9 cellular contexts compared by ENCODE assay signal in genomic region chr16:1929578-1930337, GRCh38. TPM values are rescaled to one million over a fixed set of nuclear protein-coding genes. Genes with fewer than 3 reads are reported as not detected.
DNase-seq lines count a peak whose midpoint lies in the region; ATAC-seq lines count a peak whose summit lies in the region.
"Had no signal": no experiment of that assay in that cellular context is flagged by ENCODE, and none has a peak within 500 bp of the region (broad histone marks: within the 10 kb centered on the region; RNA-seq: fewer than 3 reads in every experiment).

No MANE protein-coding gene starts in this region.

- peak overlapping the region; percentile 48 to 70 (median 59) for H3K4me3 ChIP-seq in BLaER1 treated with 17β-estradiol and CSF1 and Interleukin-3, amounts not matched to agents 10 nM and 100 nM
- H3K4me3 ChIP-seq in ectodermal cell (ENCODE audit: insufficient read depth, low read depth, low read length): peak overlapping the region; percentile 35

- peaks cover under 1 to 8% (median 3%) of the 10 kb centered on the region in 11 experiments; a peak in 14 of 22 replicates for H3K27me3 ChIP-seq in BLaER1 treated with 17β-estradiol and CSF1 and Interleukin-3, amounts not matched to agents 10 nM and 100 nM
- peaks cover 15% of the 10 kb centered on the region for H3K27me3 ChIP-seq in ectodermal cell (ENCODE audit: control insufficient read depth, insufficient read depth, low read length, poor library complexity, severe bottlenecking)

- ATAC-seq in GM19324 (IDR thresholded peaks at IDR 0.05; ENCODE audit: low FRiP score, unreplicated experiment): peak; percentile 90
- ATAC-seq in HG03442 (IDR thresholded peaks at IDR 0.05; ENCODE audit: unreplicated experiment): peak; percentile 83

- peak overlapping the region; percentile 37 to 71 (median 54); a peak in 18 of 22 replicates for H3K27ac ChIP-seq in BLaER1 treated with 17β-estradiol and CSF1 and Interleukin-3, amounts not matched to agents 10 nM and 100 nM
- H3K27ac ChIP-seq in ectodermal cell (ENCODE audit: insufficient read depth, low read depth, low read length, poor library complexity, severe bottlenecking): no peak overlapping the region

- DNase-seq in NCI-H748 (lab: John Stamatoyannopoulos, UW; ENCODE audit: unreplicated experiment) (peak; percentile 79), medulla oblongata (ENCODE audit: extremely low spot score) (peak; percentile 86)
- DNase-seq in activated CD4-positive, alpha-beta memory T cell treated with anti-CD3 and anti-CD28 coated beads for 36 hours: peak; percentile 93
- DNase-seq in stimulated activated CD4-positive, alpha-beta T cell treated with anti-CD3 and anti-CD28 coated beads, TNF-alpha, amount 100 ng/mL, for 24 hours (ENCODE audit: low read depth in 3 of 3): peak; percentile 82 to 91 (median 88)

- H3K4me1 ChIP-seq in BLaER1 treated with 17β-estradiol and CSF1 and Interleukin-3, amounts not matched to agents 10 nM and 100 nM: peaks cover 0 to 16% (median 5%) of the 10 kb centered on the region in 10 experiments; a peak in 9 of 20 replicates
- H3K4me1 ChIP-seq in ectodermal cell (ENCODE audit: control insufficient read depth, insufficient read depth, low read length): no peaks in the 10 kb centered on the region

- H3K36me3 Mint-ChIP-seq in activated CD4-positive, alpha-beta memory T cell treated with anti-CD3 and anti-CD28 coated beads for 36 hours: no peaks in the 10 kb centered on the region

- 16 to 17% methylated on average over 70 of the region's 70 CpGs for WGBS in ectodermal cell, 2 experiments

- H3K4me2 ChIP-seq in BLaER1 treated with 17β-estradiol and CSF1 and Interleukin-3, amounts not matched to agents 10 nM and 100 nM: peak overlapping the region; percentile 64 to 90 (median 74)

- peaks cover 2% of the 10 kb centered on the region for H3K4me1 Mint-ChIP-seq in activated CD4-positive, alpha-beta memory T cell treated with anti-CD3 and anti-CD28 coated beads for 36 hours (ENCODE audit: low read depth)

- H3K9ac ChIP-seq in BLaER1 treated with 17β-estradiol and CSF1 and Interleukin-3, amounts not matched to agents 10 nM and 100 nM: peak overlapping the region; percentile 61 to 80 (median 77)

- no peaks in the 10 kb centered on the region for H3K9me3 ChIP-seq in BLaER1 treated with 17β-estradiol and CSF1 and Interleukin-3, amounts not matched to agents 10 nM and 100 nM (replicated peaks in 1 of 11)
- H3K9me3 ChIP-seq in ectodermal cell (ENCODE audit: control insufficient read depth, low read length): no peaks in the 10 kb centered on the region

- H4K20me1 ChIP-seq in BLaER1 treated with 17β-estradiol and CSF1 and Interleukin-3, amounts not matched to agents 10 nM and 100 nM: peaks cover 0 to 4% (median 0%) of the 10 kb centered on the region in 11 experiments; a peak in 2 of 22 replicates

- H3K27me3 Mint-ChIP-seq in activated CD4-positive, alpha-beta memory T cell treated with anti-CD3 and anti-CD28 coated beads for 36 hours: no peaks in the 10 kb centered on the region

- intact Hi-C loops in activated CD4-positive, alpha-beta memory T cell treated with anti-CD3 and anti-CD28 coated beads for 36 hours (cut with micrococcal nuclease): loop anchor here (2.0 kb wide), 1 partner anchor 65 kb away; no protein-coding TSS in a partner anchor

- CTCF ChIA-PET in activated CD4-positive, alpha-beta memory T cell treated with anti-CD3 and anti-CD28 coated beads for 36 hours (lab: Charles Lee): interaction anchor here (0.7 to 3.1 kb wide), 11 partner anchors 9 to 224 kb away, joined by 3 to 23 read pairs (median 5); partner anchors contain the start of genes EME2, MAPK8IP3, MRPS34 and MSRB1

- H3K9me3 Mint-ChIP-seq in activated CD4-positive, alpha-beta memory T cell treated with anti-CD3 and anti-CD28 coated beads for 36 hours: no peaks in the 10 kb centered on the region
- H3K9me3 Mint-ChIP-seq: T-helper 1 cell treated with Interleukin-12 subunit alpha and Interleukin-12 subunit beta and Interleukin-4 antibody, amounts not matched to agents 30 μg/mL and 1 μg/mL, for 36 hours had no signal

- POLR2A ChIA-PET in activated CD4-positive, alpha-beta memory T cell treated with anti-CD3 and anti-CD28 coated beads for 36 hours (lab: Charles Lee): interaction anchor here (1.1 kb wide), 1 partner anchor 31 kb away, joined by 7 read pairs; no protein-coding TSS in a partner anchor

- no peak overlapping the region for H3K27ac Mint-ChIP-seq in activated CD4-positive, alpha-beta memory T cell treated with anti-CD3 and anti-CD28 coated beads for 36 hours

- H3K36me3 ChIP-seq in BLaER1 treated with 17β-estradiol and CSF1 and Interleukin-3, amounts not matched to agents 10 nM and 100 nM: no peaks in the 10 kb centered on the region
- H3K36me3 ChIP-seq in ectodermal cell (ENCODE audit: control insufficient read depth, insufficient read depth, low read length): no peaks in the 10 kb centered on the region

- peak overlapping the region; percentile 60 for H3K4me3 Mint-ChIP-seq in activated CD4-positive, alpha-beta memory T cell treated with anti-CD3 and anti-CD28 coated beads for 36 hours

RNA-seq across cellular contexts. Expression of gene HS3ST6, which starts 11.5 kb away (rescaled TPM):
- not detected for total RNA-seq in activated CD4-positive, alpha-beta memory T cell treated with anti-CD3 and anti-CD28 coated beads for 36 hours
- 0.65 TPM for polyA plus RNA-seq in ectodermal cell (2013, experiment 1 of 4)
- 0.85 TPM for polyA plus RNA-seq in ectodermal cell (2013, experiment 2 of 4)
- 0.59 TPM for polyA plus RNA-seq in ectodermal cell (2013, experiment 3 of 4)
- polyA plus RNA-seq in ectodermal cell (2013, experiment 4 of 4): 0.53 TPM

RNA-seq across cellular contexts. Expression of gene MSRB1, which starts 13.2 kb away (rescaled TPM):
- total RNA-seq in activated CD4-positive, alpha-beta memory T cell treated with anti-CD3 and anti-CD28 coated beads for 36 hours: 10 to 100 TPM; 20.7 to 23.6 TPM
- polyA plus RNA-seq in ectodermal cell (2013, experiment 1 of 4): 23.8 TPM
- polyA plus RNA-seq in ectodermal cell (2013, experiment 2 of 4): 27.7 TPM
- 22.3 TPM for polyA plus RNA-seq in ectodermal cell (2013, experiment 3 of 4)
- polyA plus RNA-seq in ectodermal cell (2013, experiment 4 of 4): 21.5 TPM

RNA-seq across cellular contexts. Expression of gene RPL3L, which starts 24.7 kb away (rescaled TPM):
- not detected for total RNA-seq in activated CD4-positive, alpha-beta memory T cell treated with anti-CD3 and anti-CD28 coated beads for 36 hours
- not detected for polyA plus RNA-seq in ectodermal cell (2013, experiment 1 of 4)
- not detected for polyA plus RNA-seq in ectodermal cell (2013, experiment 2 of 4)
- polyA plus RNA-seq in ectodermal cell (2013, experiment 3 of 4): 0.16 TPM
- not detected for polyA plus RNA-seq in ectodermal cell (2013, experiment 4 of 4)

RNA-seq across cellular contexts. Expression of gene NDUFB10, which starts 29.6 kb away (rescaled TPM):
- total RNA-seq in activated CD4-positive, alpha-beta memory T cell treated with anti-CD3 and anti-CD28 coated beads for 36 hours: 100 to 1,000 TPM; 122 to 125 TPM
- 141 TPM for polyA plus RNA-seq in ectodermal cell (2013, experiment 1 of 4)
- 134 TPM for polyA plus RNA-seq in ectodermal cell (2013, experiment 2 of 4)
- 163 TPM for polyA plus RNA-seq in ectodermal cell (2013, experiment 3 of 4)
- polyA plus RNA-seq in ectodermal cell (2013, experiment 4 of 4): 178 TPM

RNA-seq across cellular contexts. Expression of gene RPS2, which starts 34.9 kb away (rescaled TPM):
- total RNA-seq in activated CD4-positive, alpha-beta memory T cell treated with anti-CD3 and anti-CD28 coated beads for 36 hours: 1,000 to 10,000 TPM; 5,123 to 5,136 TPM
- polyA plus RNA-seq in ectodermal cell (2013, experiment 1 of 4): 4,672 TPM
- polyA plus RNA-seq in ectodermal cell (2013, experiment 2 of 4): 4,645 TPM
- polyA plus RNA-seq in ectodermal cell (2013, experiment 3 of 4): 5,518 TPM
- polyA plus RNA-seq in ectodermal cell (2013, experiment 4 of 4): 6,083 TPM
